Comparison of ENCODE assay signal across 8 cellular contexts in the genomic region with DNA sequence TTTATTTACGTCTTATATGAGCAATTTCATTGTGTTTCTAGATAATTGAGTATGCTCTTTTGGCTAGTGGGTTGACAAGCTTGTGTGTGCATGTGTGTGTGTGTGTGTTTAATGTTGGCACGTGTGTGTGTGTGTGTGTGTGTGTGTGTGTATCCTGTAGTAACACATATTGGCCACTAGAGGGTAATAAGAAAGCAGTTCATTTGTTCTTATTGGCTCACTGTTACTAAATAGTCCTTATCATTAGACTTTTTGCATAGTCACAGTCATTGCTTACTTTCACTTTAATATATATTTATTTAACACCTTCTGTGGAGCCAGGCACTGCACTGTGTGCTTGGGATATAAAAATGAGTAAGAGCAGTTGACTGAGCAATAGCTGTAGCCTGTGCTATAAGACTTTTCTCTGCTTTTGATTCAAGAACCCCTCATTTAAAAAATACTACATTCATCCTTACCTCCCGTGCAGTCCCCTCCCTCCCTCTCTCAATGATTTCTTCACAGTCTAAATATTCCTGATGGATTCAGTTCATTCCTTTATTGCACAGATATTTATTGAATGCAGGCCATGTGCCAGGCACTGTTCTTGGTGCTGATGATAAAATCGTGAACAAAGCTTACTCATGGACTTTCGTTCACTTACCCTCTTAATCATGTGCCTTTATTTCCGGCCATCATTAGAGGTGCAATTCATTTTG.
A peak's percentile ranks its signal among the peaks of the same experiment; 100 is the strongest.
DNase-seq lines count a peak whose midpoint lies in the region; ATAC-seq and TF ChIP-seq lines count a peak whose summit lies in the region.

No MANE protein-coding gene starts in this region.

- H3K4me1 Mint-ChIP-seq in stimulated activated naive CD8-positive, alpha-beta T cell treated with anti-CD3 and anti-CD28 coated beads, Interleukin-15, Interleukin-2, amounts not matched to agents 100 ng/mL and 50 ng/mL, for 24 hours (ENCODE audit: low read depth): peaks cover 94% of the 10 kb centered on the region

- ATAC-seq in HG02763 (IDR thresholded peaks at IDR 0.05; ENCODE audit: unreplicated experiment): no peak

- H3K27me3 ChIP-seq in adipocyte (replicated peaks; ENCODE audit: control insufficient read depth, insufficient read depth, low read length): no peaks in the 10 kb centered on the region
- no peaks in the 10 kb centered on the region for H3K27me3 ChIP-seq in hepatocyte

- 67% methylated on average over 6 of the region's 6 CpGs for WGBS in hepatocyte (ENCODE audit: low lambda C conversion rate, missing lambda C conversion rate)

- H2AFZ ChIP-seq in hepatocyte: no peak overlapping the region

- peak; percentile 54 for TF ChIP-seq CTCF in AG09309 (IDR thresholded peaks at IDR 0.05; ENCODE audit: control insufficient read depth, insufficient read depth, low read depth, low read length, missing control alignments)
- TF ChIP-seq CTCF in GM12872 (IDR thresholded peaks at IDR 0.05; ENCODE audit: insufficient read depth, low read depth, low read length): peak; percentile 78
- peak; percentile 59 for TF ChIP-seq CTCF in hepatocyte (IDR thresholded peaks at IDR 0.05; ENCODE audit: poor library complexity)

- H3K4me2 ChIP-seq in hepatocyte: peak overlapping the region; percentile 32

- H3K4me3 ChIP-seq in AG09309 (ENCODE audit: control insufficient read depth, low read depth, low read length) (no peak overlapping the region), adipocyte (ENCODE audit: low read length) (peak overlapping the region; percentile 77), hepatocyte (no peak overlapping the region)

- peaks cover 25% of the 10 kb centered on the region for H3K36me3 Mint-ChIP-seq in stimulated activated naive CD8-positive, alpha-beta T cell treated with anti-CD3 and anti-CD28 coated beads, Interleukin-15, Interleukin-2, amounts not matched to agents 100 ng/mL and 50 ng/mL, for 24 hours (ENCODE audit: low read depth)

- H3K9me2 ChIP-seq in hepatocyte (replicated peaks; ENCODE audit: insufficient read depth): no peaks in the 10 kb centered on the region

- DNase-seq in AG09309 (ENCODE audit: low read depth) (no peak), NCI-H2227 (lab: John Stamatoyannopoulos, UW; ENCODE audit: unreplicated experiment) (peak; percentile 40), adipocyte (ENCODE audit: low read depth) (peak; percentile 56), hepatocyte (ENCODE audit: low spot score) (peak; percentile 33), NCI-H187 (lab: John Stamatoyannopoulos, UW) (no peak)

- peaks cover 98% of the 10 kb centered on the region for H4K20me1 ChIP-seq in hepatocyte (ENCODE audit: insufficient read depth, poor library complexity, severe bottlenecking)

- H3K9me3 ChIP-seq in adipocyte (ENCODE audit: control insufficient read depth, low read length): no peaks in the 10 kb centered on the region
- no peaks in the 10 kb centered on the region for H3K9me3 ChIP-seq in hepatocyte (ENCODE audit: low read depth)

- peaks cover 99% of the 10 kb centered on the region for H3K79me2 ChIP-seq in hepatocyte

- peaks cover 45% of the 10 kb centered on the region for H3K4me1 ChIP-seq in adipocyte (ENCODE audit: control insufficient read depth, insufficient read depth, low read length)
- H3K4me1 ChIP-seq in hepatocyte (ENCODE audit: insufficient read depth): peaks cover 42% of the 10 kb centered on the region

- H3K27ac ChIP-seq in hepatocyte: peak overlapping the region; percentile 6

- H3K27ac Mint-ChIP-seq in stimulated activated naive CD8-positive, alpha-beta T cell treated with anti-CD3 and anti-CD28 coated beads, Interleukin-15, Interleukin-2, amounts not matched to agents 100 ng/mL and 50 ng/mL, for 24 hours: peak overlapping the region; percentile 58

- no peak overlapping the region for H3K4me3 Mint-ChIP-seq in stimulated activated naive CD8-positive, alpha-beta T cell treated with anti-CD3 and anti-CD28 coated beads, Interleukin-15, Interleukin-2, amounts not matched to agents 100 ng/mL and 50 ng/mL, for 24 hours

- no peaks in the 10 kb centered on the region for H3K27me3 Mint-ChIP-seq in stimulated activated naive CD8-positive, alpha-beta T cell treated with anti-CD3 and anti-CD28 coated beads, Interleukin-15, Interleukin-2, amounts not matched to agents 100 ng/mL and 50 ng/mL, for 24 hours

- no peaks in the 10 kb centered on the region for H3K36me3 ChIP-seq in adipocyte (ENCODE audit: control insufficient read depth, insufficient read depth, low read length, severe bottlenecking)
- H3K36me3 ChIP-seq in hepatocyte (replicated peaks; ENCODE audit: insufficient read depth, low read depth): no peaks in the 10 kb centered on the region

- H3K9ac ChIP-seq in adipocyte (ENCODE audit: low read length): peak overlapping the region; percentile 45

- no peaks in the 10 kb centered on the region for H3K9me3 Mint-ChIP-seq in stimulated activated naive CD8-positive, alpha-beta T cell treated with anti-CD3 and anti-CD28 coated beads, Interleukin-15, Interleukin-2, amounts not matched to agents 100 ng/mL and 50 ng/mL, for 24 hours

Comparison
In these comparisons a context has a peak if more than half of its experiments do, and no peak if none do; other contexts are left out.
1. DNase-seq: peak in NCI-H2227 (single experiment), adipocyte (single experiment) and hepatocyte (single experiment); none in AG09309 (single experiment) and NCI-H187 (0 of 2).
2. Peak in every context shown above with its lines, with median percentiles within 50 percentile points of each other: CTCF ChIP-seq.